Comparison of ENCODE assay signal across 9 cellular contexts in genomic region chr5:36728697-36729543, GRCh38.
DNase-seq lines count a peak whose midpoint lies in the region; ATAC-seq and TF ChIP-seq lines count a peak whose summit lies in the region.
"Had no signal": no experiment of that assay in that cellular context is flagged by ENCODE, and none has a peak within 500 bp of the region (broad histone marks: within the 10 kb centered on the region; RNA-seq: fewer than 3 reads in every experiment).

No MANE protein-coding gene starts in this region.

- H3K9me3 ChIP-seq in PC-3 (ENCODE audit: low read length) = no peaks in the 10 kb centered on the region
- H3K9me3 ChIP-seq: BLaER1 had no signal

- H3K4me1 ChIP-seq in KMS-11 (ENCODE audit: low read depth, poor library complexity, severe bottlenecking) = peaks cover 24% of the 10 kb centered on the region
- H3K4me1 ChIP-seq in PC-3 (ENCODE audit: insufficient read depth, low read length) = no peaks in the 10 kb centered on the region

- peak; percentile 67; the same call in 1 of the 2 replicates for TF ChIP-seq CTCF in KMS-11 (conservative IDR thresholded peaks at IDR 0.05; ENCODE audit: low read depth, low read length)
- peak; percentile 83 for TF ChIP-seq CTCF in PC-3 (conservative IDR thresholded peaks at IDR 0.05; ENCODE audit: low read depth, low read length)
- TF ChIP-seq CTCF in choroid plexus epithelial cell (conservative IDR thresholded peaks at IDR 0.05; ENCODE audit: low read depth, low read length) = peak; percentile 71

- H4K20me1 ChIP-seq in KMS-11 (ENCODE audit: insufficient read depth) (no peaks in the 10 kb centered on the region), PC-3 (ENCODE audit: low read length) (no peaks in the 10 kb centered on the region)
- H4K20me1 ChIP-seq: BLaER1 had no signal

- DNase-seq in NCI-H510A treated with DMSO at 0.1 percent for 48 hours (lab: John Stamatoyannopoulos, UW) (peak; percentile 86), NCI-H510A (lab: John Stamatoyannopoulos, UW) (no peak), PC-3 (peak; percentile 86), choroid plexus epithelial cell (ENCODE audit: low read depth) (peak; percentile 84), medulla oblongata (ENCODE audit: extremely low spot score) (peak; percentile 91)

- H3F3A ChIP-seq in PC-3 (ENCODE audit: low read length, unreplicated experiment) = no peaks in the 10 kb centered on the region

- ATAC-seq in PC-3 (peak; percentile 91), HG03045 (IDR thresholded peaks at IDR 0.05; ENCODE audit: unreplicated experiment) (no peak), GM21723 (IDR thresholded peaks at IDR 0.05; ENCODE audit: unreplicated experiment) (no peak)

- H3K79me2 ChIP-seq in KMS-11 (ENCODE audit: insufficient read depth, low read depth) (no peaks in the 10 kb centered on the region), PC-3 (ENCODE audit: low read length) (no peaks in the 10 kb centered on the region)

- CTCF ChIA-PET in PC-3 (lab: Charles Lee) = no interaction called here

- POLR2A ChIA-PET in PC-3 (lab: Charles Lee; ENCODE audit: unreplicated experiment) = no interaction called here

- H3K27me3 ChIP-seq in KMS-11 (ENCODE audit: insufficient read depth, low read depth) (no peaks in the 10 kb centered on the region), PC-3 (ENCODE audit: low read length) (no peaks in the 10 kb centered on the region)
- H3K27me3 ChIP-seq: BLaER1 had no signal

- intact Hi-C loops in PC-3 (cut with micrococcal nuclease) = no loop called here

- no TSS peak for BruUV-seq in PC-3 (replicated peaks; lab: Mats Ljungman, UMichigan)

- H3K9ac ChIP-seq in KMS-11 (no peak overlapping the region), PC-3 (ENCODE audit: low read length) (no peak overlapping the region)
- H3K9ac ChIP-seq: BLaER1 had no signal

- no peaks in the 10 kb centered on the region for H3K36me3 ChIP-seq in KMS-11 (ENCODE audit: insufficient read depth)
- H3K36me3 ChIP-seq in PC-3 (ENCODE audit: low read depth, low read length) = no peaks in the 10 kb centered on the region
- H3K36me3 ChIP-seq: BLaER1 had no signal

- H3K4me2 ChIP-seq in KMS-11 (peak overlapping the region; percentile 24), PC-3 (ENCODE audit: low read length) (peak overlapping the region; percentile 23)
- H3K4me2 ChIP-seq: BLaER1 had no signal

- H2AFZ ChIP-seq in KMS-11 (ENCODE audit: low read depth) = peak overlapping the region; percentile 35; the same call in 1 of the 2 replicates
- peak overlapping the region; percentile 22; the same call in 1 of the 2 replicates for H2AFZ ChIP-seq in PC-3 (ENCODE audit: low read length)

- no peak overlapping the region for H3K4me3 ChIP-seq in KMS-11 (IDR thresholded peaks at IDR 0.05; ENCODE audit: insufficient read depth, low read depth, low read length)
- H3K4me3 ChIP-seq in PC-3 (ENCODE audit: low read length) = no peak overlapping the region
- no peak overlapping the region for H3K4me3 ChIP-seq in choroid plexus epithelial cell (ENCODE audit: low read depth, low read length)
- H3K4me3 ChIP-seq: BLaER1 had no signal

- no peaks in the 10 kb centered on the region for H3K9me2 ChIP-seq in PC-3 (replicated peaks; ENCODE audit: low read length)

- H3K27ac ChIP-seq in KMS-11 = no peak overlapping the region
- H3K27ac ChIP-seq in PC-3 (ENCODE audit: low read length) = no peak overlapping the region
- H3K27ac ChIP-seq: BLaER1 had no signal
